In genomic region chr14:106549064-106549463, GRCh38 we compare ENCODE assay signal across 26 cellular contexts.
"Had no signal": no experiment of that assay in that cellular context is flagged by ENCODE, and none has a peak within 500 bp of the region (broad histone marks: within the 10 kb centered on the region; RNA-seq: fewer than 3 reads in every experiment).

No MANE protein-coding gene starts in this region.

- H3K4me3 ChIP-seq: neural progenitor cell, pancreas, psoas muscle, right lobe of liver, sigmoid colon, smooth muscle cell, spleen, suprapubic skin, testis, tibial artery, transverse colon, upper lobe of right lung, uterus had no signal

- H3K27me3 ChIP-seq: neural progenitor cell, right lobe of liver, spleen, suprapubic skin, testis, tibial artery, upper lobe of right lung, uterus had no signal

- H3K4me1 ChIP-seq: neural progenitor cell, pancreas, psoas muscle, right lobe of liver, sigmoid colon, spleen, suprapubic skin, testis, tibial artery, transverse colon, upper lobe of right lung, uterus had no signal

- DNase-seq: naive thymus-derived CD4-positive, alpha-beta T cell; natural killer cell; pancreas; psoas muscle; right cardiac atrium; right lobe of liver; sigmoid colon; spleen; stimulated activated CD4-positive, alpha-beta T cell treated with anti-CD3 and anti-CD28 coated beads, Interleukin-12 subunit alpha, Interleukin-12 subunit beta, amount 100 ng/mL, for 4 hours; stimulated activated CD4-positive, alpha-beta T cell treated with anti-CD3 and anti-CD28 coated beads, Interleukin-1b, Interleukin-23, amount 100 ng/mL, for 48 hours; stimulated activated CD4-positive, alpha-beta T cell treated with anti-CD3 and anti-CD28 coated beads, Interleukin-4, amount 100 ng/mL, for 1 hour; stimulated activated CD4-positive, alpha-beta T cell treated with anti-CD3 and anti-CD28 coated beads, Interleukin-4, amount 100 ng/mL, for 4 hours; stimulated activated CD8-positive, alpha-beta memory T cell treated with anti-CD3 and anti-CD28 coated beads, Interleukin-4, amount 100 ng/mL, for 48 hours; stimulated activated naive CD4-positive, alpha-beta T cell; stimulated activated naive CD8-positive, alpha-beta T cell treated with anti-CD3 and anti-CD28 coated beads, Interleukin-15, amount 100 ng/mL, for 72 hours; stimulated activated naive CD8-positive, alpha-beta T cell treated with anti-CD3 and anti-CD28 coated beads, Interleukin-15, Interleukin-2, amounts not matched to agents 100 U/mL and 50 U/mL, for 24 hours; substantia nigra; testis; tibial artery; transverse colon; upper lobe of right lung; uterus had no signal

- FAIRE-seq: pancreas had no signal

- H3K9ac ChIP-seq: neural progenitor cell had no signal

- H3K27ac ChIP-seq: neural progenitor cell, pancreas, psoas muscle, right lobe of liver, sigmoid colon, spleen, suprapubic skin, testis, tibial artery, transverse colon, upper lobe of right lung, uterus had no signal

- H3K36me3 ChIP-seq: neural progenitor cell, pancreas, right lobe of liver, sigmoid colon, spleen, suprapubic skin, tibial artery, transverse colon, upper lobe of right lung, uterus had no signal

- H3K9me3 ChIP-seq: pancreas, psoas muscle, right lobe of liver, sigmoid colon, spleen, suprapubic skin, testis, tibial artery, transverse colon, upper lobe of right lung, uterus had no signal

- ATAC-seq: naive thymus-derived CD4-positive, alpha-beta T cell; natural killer cell; pancreas; psoas muscle; right cardiac atrium; right lobe of liver; stimulated activated memory B cell treated with anti-CD40 and anti-IgM and Interleukin-4, amounts not matched to agents 10 μg/mL and 1 μg/mL and 100 μg/mL, for 72 hours; stimulated activated naive CD8-positive, alpha-beta T cell treated with anti-CD3 and anti-CD28 coated beads, Interleukin-15, amount 100 ng/mL, for 72 hours; stimulated activated naive CD8-positive, alpha-beta T cell treated with anti-CD3 and anti-CD28 coated beads, Interleukin-15, Interleukin-2, amounts not matched to agents 100 U/mL and 50 U/mL, for 24 hours; upper lobe of right lung had no signal
